In the genomic region with DNA sequence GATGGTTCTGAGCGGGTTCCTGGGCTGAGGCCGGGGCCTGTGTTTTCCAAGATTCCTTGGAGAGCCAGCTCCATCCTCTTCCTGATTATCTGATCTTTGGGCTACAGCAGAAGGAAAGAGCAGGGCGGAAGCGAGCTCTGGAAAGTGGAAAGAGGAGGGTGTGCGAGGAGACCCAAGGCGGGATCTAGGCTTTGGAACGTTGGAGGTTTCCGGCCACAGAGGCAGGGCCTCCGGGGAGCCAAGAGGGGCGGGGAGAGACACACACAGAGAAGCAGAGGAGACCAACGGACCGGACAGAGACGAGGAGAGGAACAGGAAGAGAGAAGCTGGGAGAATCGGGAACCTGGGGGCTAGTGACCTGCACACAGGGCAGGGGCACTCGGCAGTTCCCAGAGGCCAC, we compare ENCODE assay signal across 8 cellular contexts. TPM values are rescaled to one million over a fixed set of nuclear protein-coding genes. Genes with fewer than 3 reads are reported as not detected.
DNase-seq lines count a peak whose midpoint lies in the region; ATAC-seq and TF ChIP-seq lines count a peak whose summit lies in the region.

A gene with protein sequence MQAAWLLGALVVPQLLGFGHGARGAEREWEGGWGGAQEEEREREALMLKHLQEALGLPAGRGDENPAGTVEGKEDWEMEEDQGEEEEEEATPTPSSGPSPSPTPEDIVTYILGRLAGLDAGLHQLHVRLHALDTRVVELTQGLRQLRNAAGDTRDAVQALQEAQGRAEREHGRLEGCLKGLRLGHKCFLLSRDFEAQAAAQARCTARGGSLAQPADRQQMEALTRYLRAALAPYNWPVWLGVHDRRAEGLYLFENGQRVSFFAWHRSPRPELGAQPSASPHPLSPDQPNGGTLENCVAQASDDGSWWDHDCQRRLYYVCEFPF (plus strand): TSS at position 296 of the 400 bp plus-strand sequence. CDS start 162 bp downstream, outside the sequence.

- H3K27ac ChIP-seq in breast epithelium (peak within 1 kb of the TSS; percentile 60 to 89), liver (ENCODE audit: low read depth in 1 of 2, low read length in 2 of 2) (peak within 1 kb of the TSS; percentile 47 to 55), tibial artery (no peak within 1 kb of the TSS)

- no peaks in the 10 kb centered on the region for H3K9me3 ChIP-seq in breast epithelium
- H3K9me3 ChIP-seq in liver (ENCODE audit: control insufficient read depth in 4 of 4, low read length in 3 of 4): no peaks in the 10 kb centered on the region
- H3K9me3 ChIP-seq in tibial artery: no peaks in the 10 kb centered on the region

- peaks cover 2 to 7% of the 10 kb centered on the region in 2 donors for H3K27me3 ChIP-seq in breast epithelium
- H3K27me3 ChIP-seq in liver (ENCODE audit: control insufficient read depth in 4 of 4, insufficient read depth in 4 of 4, low read length in 3 of 4): peaks cover 0 to 7% (median 3%) of the 10 kb centered on the region in 4 donors
- H3K27me3 ChIP-seq in tibial artery: peaks cover 0 to 100% of the 10 kb centered on the region in 2 donors

- no peak within 1 kb of the TSS for H3K9ac ChIP-seq in liver (ENCODE audit: low read depth in 1 of 2, low read length in 2 of 2)

- intact Hi-C loops in breast epithelium (cut with DNase I; ENCODE audit: low total_unique reads) (no loop called here), tibial artery (cut with DNase I; ENCODE audit: low total_unique reads) (no loop called here)

- ATAC-seq in GM21360 (IDR thresholded peaks at IDR 0.05; ENCODE audit: unreplicated experiment): no peak

- in situ Hi-C loops in KBM-7 (cut with MboI; ENCODE audit: low pct_unique_long_range_greater_than_20kb, low sequenced_read_pairs): no loop called here

- peak within 1 kb of the TSS; percentile 62 to 85 (median 85) for H3K4me3 ChIP-seq in breast epithelium
- H3K4me3 ChIP-seq in liver (ENCODE audit: low read depth in 1 of 3, low read length in 3 of 3): peak within 1 kb of the TSS in 2 of 3 donors; percentile 40 to 63
- peak within 1 kb of the TSS; percentile 46 to 50 for H3K4me3 ChIP-seq in tibial artery

- no peak for TF ChIP-seq POLR2A in breast epithelium (IDR thresholded peaks at IDR 0.05)

- 18% methylated on average over 15 of the region's 15 CpGs for WGBS in liver

- DNase-seq in AG08395 (ENCODE audit: low spot score): peak; percentile 78
- peak; percentile 60 for DNase-seq in KBM-7
- DNase-seq in breast epithelium (ENCODE audit: low spot score in 2 of 2): peak in 1 of 2 donors; percentile 57
- peak; percentile 62 to 77 for DNase-seq in tibial artery
- no peak for DNase-seq in NCI-H2081 (lab: John Stamatoyannopoulos, UW)
- no peak for DNase-seq in NCI-H2107 (lab: John Stamatoyannopoulos, UW)

- H3K36me3 ChIP-seq in breast epithelium: no peaks in the 10 kb centered on the region
- H3K36me3 ChIP-seq in liver (ENCODE audit: control insufficient read depth in 4 of 4, insufficient read depth in 3 of 4, low read depth in 1 of 4, low read length in 3 of 4): no peaks in the 10 kb centered on the region
- no peaks in the 10 kb centered on the region for H3K36me3 ChIP-seq in tibial artery

- TF ChIP-seq CTCF in breast epithelium (IDR thresholded peaks at IDR 0.05) (no peak), liver (IDR thresholded peaks at IDR 0.05; ENCODE audit: low read depth, low read length, missing input control) (no peak), tibial artery (IDR thresholded peaks at IDR 0.05) (no peak)

- peaks cover 0 to 6% of the 10 kb centered on the region in 2 donors for H3K4me1 ChIP-seq in breast epithelium
- peaks cover 3 to 29% (median 14%) of the 10 kb centered on the region in 4 donors for H3K4me1 ChIP-seq in liver (ENCODE audit: control insufficient read depth in 4 of 4, insufficient read depth in 4 of 4, low read length in 3 of 4)
- H3K4me1 ChIP-seq in tibial artery: peaks cover 0 to 49% (median 23%) of the 10 kb centered on the region in 4 donors

- TF ChIP-seq RAD21 in liver (IDR thresholded peaks at IDR 0.05): no peak

TF ChIP-seq in liver, 16 proteins besides CTCF, POLR2A, EP300 and RAD21:
- no peak for TF ChIP-seq GABPA (IDR thresholded peaks at IDR 0.05 in 1 of 2, conservative IDR thresholded peaks at IDR 0.05 in 1 of 2)
- no peak for TF ChIP-seq RXRA (IDR thresholded peaks at IDR 0.05)
- TF ChIP-seq TAF1 (conservative IDR thresholded peaks at IDR 0.05): no peak
- no peak for TF ChIP-seq FOXA2 (IDR thresholded peaks at IDR 0.05)
- TF ChIP-seq, protein P1, sequence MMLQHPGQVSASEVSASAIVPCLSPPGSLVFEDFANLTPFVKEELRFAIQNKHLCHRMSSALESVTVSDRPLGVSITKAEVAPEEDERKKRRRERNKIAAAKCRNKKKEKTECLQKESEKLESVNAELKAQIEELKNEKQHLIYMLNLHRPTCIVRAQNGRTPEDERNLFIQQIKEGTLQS (IDR thresholded peaks at IDR 0.05): no peak
- TF ChIP-seq NR2F2 (IDR thresholded peaks at IDR 0.05): no peak
- TF ChIP-seq, protein P2, sequence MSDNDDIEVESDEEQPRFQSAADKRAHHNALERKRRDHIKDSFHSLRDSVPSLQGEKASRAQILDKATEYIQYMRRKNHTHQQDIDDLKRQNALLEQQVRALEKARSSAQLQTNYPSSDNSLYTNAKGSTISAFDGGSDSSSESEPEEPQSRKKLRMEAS (IDR thresholded peaks at IDR 0.05): no peak
- TF ChIP-seq HNF4G (IDR thresholded peaks at IDR 0.05): no peak
- TF ChIP-seq, protein P3, sequence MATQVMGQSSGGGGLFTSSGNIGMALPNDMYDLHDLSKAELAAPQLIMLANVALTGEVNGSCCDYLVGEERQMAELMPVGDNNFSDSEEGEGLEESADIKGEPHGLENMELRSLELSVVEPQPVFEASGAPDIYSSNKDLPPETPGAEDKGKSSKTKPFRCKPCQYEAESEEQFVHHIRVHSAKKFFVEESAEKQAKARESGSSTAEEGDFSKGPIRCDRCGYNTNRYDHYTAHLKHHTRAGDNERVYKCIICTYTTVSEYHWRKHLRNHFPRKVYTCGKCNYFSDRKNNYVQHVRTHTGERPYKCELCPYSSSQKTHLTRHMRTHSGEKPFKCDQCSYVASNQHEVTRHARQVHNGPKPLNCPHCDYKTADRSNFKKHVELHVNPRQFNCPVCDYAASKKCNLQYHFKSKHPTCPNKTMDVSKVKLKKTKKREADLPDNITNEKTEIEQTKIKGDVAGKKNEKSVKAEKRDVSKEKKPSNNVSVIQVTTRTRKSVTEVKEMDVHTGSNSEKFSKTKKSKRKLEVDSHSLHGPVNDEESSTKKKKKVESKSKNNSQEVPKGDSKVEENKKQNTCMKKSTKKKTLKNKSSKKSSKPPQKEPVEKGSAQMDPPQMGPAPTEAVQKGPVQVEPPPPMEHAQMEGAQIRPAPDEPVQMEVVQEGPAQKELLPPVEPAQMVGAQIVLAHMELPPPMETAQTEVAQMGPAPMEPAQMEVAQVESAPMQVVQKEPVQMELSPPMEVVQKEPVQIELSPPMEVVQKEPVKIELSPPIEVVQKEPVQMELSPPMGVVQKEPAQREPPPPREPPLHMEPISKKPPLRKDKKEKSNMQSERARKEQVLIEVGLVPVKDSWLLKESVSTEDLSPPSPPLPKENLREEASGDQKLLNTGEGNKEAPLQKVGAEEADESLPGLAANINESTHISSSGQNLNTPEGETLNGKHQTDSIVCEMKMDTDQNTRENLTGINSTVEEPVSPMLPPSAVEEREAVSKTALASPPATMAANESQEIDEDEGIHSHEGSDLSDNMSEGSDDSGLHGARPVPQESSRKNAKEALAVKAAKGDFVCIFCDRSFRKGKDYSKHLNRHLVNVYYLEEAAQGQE (IDR thresholded peaks at IDR 0.05): no peak
- TF ChIP-seq HNF4A (conservative IDR thresholded peaks at IDR 0.05): no peak
- TF ChIP-seq FOXA1 (IDR thresholded peaks at IDR 0.05): no peak
- no peak for TF ChIP-seq YY1 (IDR thresholded peaks at IDR 0.05)
- no peak for TF ChIP-seq SP1 (IDR thresholded peaks at IDR 0.05)
- TF ChIP-seq JUND (IDR thresholded peaks at IDR 0.05): no peak
- TF ChIP-seq EGR1 (IDR thresholded peaks at IDR 0.05; ENCODE audit: low read depth in 2 of 2): no peak
- TF ChIP-seq, protein P4, sequence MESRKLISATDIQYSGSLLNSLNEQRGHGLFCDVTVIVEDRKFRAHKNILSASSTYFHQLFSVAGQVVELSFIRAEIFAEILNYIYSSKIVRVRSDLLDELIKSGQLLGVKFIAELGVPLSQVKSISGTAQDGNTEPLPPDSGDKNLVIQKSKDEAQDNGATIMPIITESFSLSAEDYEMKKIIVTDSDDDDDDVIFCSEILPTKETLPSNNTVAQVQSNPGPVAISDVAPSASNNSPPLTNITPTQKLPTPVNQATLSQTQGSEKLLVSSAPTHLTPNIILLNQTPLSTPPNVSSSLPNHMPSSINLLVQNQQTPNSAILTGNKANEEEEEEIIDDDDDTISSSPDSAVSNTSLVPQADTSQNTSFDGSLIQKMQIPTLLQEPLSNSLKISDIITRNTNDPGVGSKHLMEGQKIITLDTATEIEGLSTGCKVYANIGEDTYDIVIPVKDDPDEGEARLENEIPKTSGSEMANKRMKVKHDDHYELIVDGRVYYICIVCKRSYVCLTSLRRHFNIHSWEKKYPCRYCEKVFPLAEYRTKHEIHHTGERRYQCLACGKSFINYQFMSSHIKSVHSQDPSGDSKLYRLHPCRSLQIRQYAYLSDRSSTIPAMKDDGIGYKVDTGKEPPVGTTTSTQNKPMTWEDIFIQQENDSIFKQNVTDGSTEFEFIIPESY (IDR thresholded peaks at IDR 0.05): no peak

RNA-seq across cellular contexts. Expression of the gene that starts here (rescaled TPM):
- total RNA-seq in breast epithelium (10 to 100 TPM; 16.4 to 24.3 (median 20.6) TPM), liver (10 to 100 TPM in 1 of 2 donors, 1 to 10 TPM in 1; 2.6 to 11.0 TPM)
- polyA plus RNA-seq in liver: 1 to 10 TPM; 2.4 to 8.5 TPM

Comparison
In these comparisons a context has a peak if more than half of its experiments do, and no peak if none do; other contexts are left out.
1. DNase-seq: peak in AG08395 (single experiment), KBM-7 (single experiment) and tibial artery (2 of 2); none in NCI-H2081 (0 of 2) and NCI-H2107 (single experiment).
2. H3K27ac ChIP-seq: peak in breast epithelium (2 of 2) and liver (2 of 2); none in tibial artery (0 of 2).
3. Peak in every context shown above with its lines, with median percentiles within 50 percentile points of each other: H3K4me3 ChIP-seq.